ENCODE assay signal across 20 cellular contexts in the genomic region with DNA sequence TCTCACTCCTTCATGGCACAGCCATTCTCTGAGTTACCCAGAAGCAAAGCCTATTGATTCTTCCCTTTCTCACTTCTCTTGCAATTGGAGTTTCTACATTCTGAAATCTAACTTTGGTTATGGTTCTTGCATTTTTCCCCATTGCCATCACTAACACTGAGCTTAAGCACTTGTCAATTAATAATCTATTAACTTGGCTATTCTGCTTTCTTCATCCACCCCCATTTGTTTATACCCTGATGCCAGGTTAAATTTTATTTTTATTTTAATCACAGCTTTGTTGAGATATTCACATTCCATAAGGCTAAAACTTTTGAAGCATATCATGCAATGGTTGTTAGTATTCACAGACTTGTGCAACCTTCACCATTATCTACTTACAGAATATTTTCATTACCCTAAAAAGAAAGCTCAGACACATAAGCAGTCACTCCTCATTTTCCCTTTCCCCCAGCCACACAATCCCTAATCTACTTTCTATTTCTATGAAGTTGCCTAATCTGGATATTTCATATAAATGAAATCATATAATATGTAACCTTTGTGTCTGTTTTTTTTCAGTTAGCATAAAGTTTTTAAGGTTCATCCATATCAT.
DNase-seq lines count a peak whose midpoint lies in the region; ATAC-seq lines count a peak whose summit lies in the region.
"Had no signal": no experiment of that assay in that cellular context is flagged by ENCODE, and none has a peak within 500 bp of the region (broad histone marks: within the 10 kb centered on the region; RNA-seq: fewer than 3 reads in every experiment).

No MANE protein-coding gene starts in this region.

- no peaks in the 10 kb centered on the region for H3K9me3 ChIP-seq in adipocyte (ENCODE audit: control insufficient read depth, low read length)
- H3K9me3 ChIP-seq in skeletal muscle satellite cell (replicated peaks; ENCODE audit: low read length) = no peaks in the 10 kb centered on the region
- H3K9me3 ChIP-seq: A549, HAP-1 had no signal

- ATAC-seq in HG02884 (IDR thresholded peaks at IDR 0.05; ENCODE audit: unreplicated experiment) (no peak), GM19351 (IDR thresholded peaks at IDR 0.05; ENCODE audit: unreplicated experiment) (no peak), GM21723 (IDR thresholded peaks at IDR 0.05; ENCODE audit: unreplicated experiment) (no peak), HG03175 (IDR thresholded peaks at IDR 0.05; ENCODE audit: unreplicated experiment) (no peak)
- ATAC-seq: A549, HepG2 had no signal

- peak overlapping the region; percentile 64 for H3K4me2 ChIP-seq in skeletal muscle satellite cell (ENCODE audit: low read length)
- H3K4me2 ChIP-seq: A549, KMS-11, PC-9 had no signal

- H3K27me3 ChIP-seq in adipocyte (replicated peaks; ENCODE audit: control insufficient read depth, insufficient read depth, low read length) (no peaks in the 10 kb centered on the region), skeletal muscle satellite cell (ENCODE audit: control insufficient read depth, insufficient read depth, low read length) (no peaks in the 10 kb centered on the region)

- H3K9ac ChIP-seq in adipocyte (ENCODE audit: low read length) = no peak overlapping the region
- no peak overlapping the region for H3K9ac ChIP-seq in skeletal muscle satellite cell (ENCODE audit: low read depth, low read length)
- H3K9ac ChIP-seq: KMS-11 had no signal

- H3K4me3 ChIP-seq in adipocyte (ENCODE audit: low read length) = no peak overlapping the region
- H3K4me3 ChIP-seq in skeletal muscle satellite cell (ENCODE audit: low read length) = no peak overlapping the region
- H3K4me3 ChIP-seq: A549, HAP-1, PC-9, SK-N-MC had no signal

- DNase-seq in Caki2 (ENCODE audit: low read depth) (peak; percentile 40), adipocyte (ENCODE audit: low read depth) (peak; percentile 62), glomerular visceral epithelial cell (ENCODE audit: extremely low spot score) (peak; percentile 54)
- DNase-seq: CD4-positive, alpha-beta T cell; NCI-H1048; NCI-H1436 treated with DMSO at 0.1 percent for 48 hours; NCI-H2029 treated with DMSO at 0.1 percent for 48 hours; NCI-H510A treated with DMSO at 0.1 percent for 48 hours; NCI-H82 had no signal

- H3K36me3 ChIP-seq in adipocyte (ENCODE audit: control insufficient read depth, insufficient read depth, low read length, severe bottlenecking) (no peaks in the 10 kb centered on the region), skeletal muscle satellite cell (ENCODE audit: insufficient read depth, low read length) (no peaks in the 10 kb centered on the region)
- H3K36me3 ChIP-seq: HAP-1 had no signal

- in situ Hi-C loops in Caki2 (cut with HindIII; ENCODE audit: low pct_unique_long_range_greater_than_20kb, low sequenced_read_pairs) = no loop called here

- H3K4me1 ChIP-seq in adipocyte (ENCODE audit: control insufficient read depth, insufficient read depth, low read length) (peaks cover 9% of the 10 kb centered on the region), skeletal muscle satellite cell (ENCODE audit: control insufficient read depth, insufficient read depth, low read length) (peaks cover 12% of the 10 kb centered on the region)
- H3K4me1 ChIP-seq: A549, HAP-1 had no signal
